Comparison of ENCODE assay signal across 1 cellular context in the genomic region with DNA sequence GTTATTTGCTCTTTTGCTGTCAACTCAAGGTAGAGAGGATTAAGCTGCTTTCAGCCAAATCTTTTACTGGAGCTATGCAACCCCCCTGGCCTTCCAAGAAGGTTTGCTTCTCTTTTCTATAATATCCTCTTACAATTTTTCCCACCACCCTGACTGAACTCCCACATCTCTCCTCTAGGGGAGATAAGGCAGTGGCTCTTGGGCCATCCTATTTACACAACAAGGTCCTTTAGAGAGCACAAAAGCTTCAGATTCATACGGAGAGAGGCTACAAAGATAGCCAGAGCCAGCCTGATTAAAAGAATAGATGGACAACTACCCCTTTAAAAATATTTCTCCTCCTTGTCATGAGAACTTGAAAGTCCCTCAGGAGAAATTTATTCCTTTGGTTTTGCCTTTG.
TF ChIP-seq lines count a peak whose summit lies in the region.

No MANE protein-coding gene starts in this region.

TF ChIP-seq in HepG2, 621 proteins besides CTCF, POLR2A, EP300 and RAD21:
- TF ChIP-seq, protein P1, sequence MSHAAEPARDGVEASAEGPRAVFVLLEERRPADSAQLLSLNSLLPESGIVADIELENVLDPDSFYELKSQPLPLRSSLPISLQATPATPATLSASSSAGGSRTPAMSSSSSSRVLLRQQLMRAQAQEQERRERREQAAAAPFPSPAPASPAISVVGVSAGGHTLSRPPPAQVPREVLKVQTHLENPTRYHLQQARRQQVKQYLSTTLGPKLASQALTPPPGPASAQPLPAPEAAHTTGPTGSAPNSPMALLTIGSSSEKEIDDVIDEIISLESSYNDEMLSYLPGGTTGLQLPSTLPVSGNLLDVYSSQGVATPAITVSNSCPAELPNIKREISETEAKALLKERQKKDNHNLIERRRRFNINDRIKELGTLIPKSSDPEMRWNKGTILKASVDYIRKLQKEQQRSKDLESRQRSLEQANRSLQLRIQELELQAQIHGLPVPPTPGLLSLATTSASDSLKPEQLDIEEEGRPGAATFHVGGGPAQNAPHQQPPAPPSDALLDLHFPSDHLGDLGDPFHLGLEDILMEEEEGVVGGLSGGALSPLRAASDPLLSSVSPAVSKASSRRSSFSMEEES (CRISPR knock-in tag; IDR thresholded peaks at IDR 0.05), result no peak
- TF ChIP-seq, protein P2, sequence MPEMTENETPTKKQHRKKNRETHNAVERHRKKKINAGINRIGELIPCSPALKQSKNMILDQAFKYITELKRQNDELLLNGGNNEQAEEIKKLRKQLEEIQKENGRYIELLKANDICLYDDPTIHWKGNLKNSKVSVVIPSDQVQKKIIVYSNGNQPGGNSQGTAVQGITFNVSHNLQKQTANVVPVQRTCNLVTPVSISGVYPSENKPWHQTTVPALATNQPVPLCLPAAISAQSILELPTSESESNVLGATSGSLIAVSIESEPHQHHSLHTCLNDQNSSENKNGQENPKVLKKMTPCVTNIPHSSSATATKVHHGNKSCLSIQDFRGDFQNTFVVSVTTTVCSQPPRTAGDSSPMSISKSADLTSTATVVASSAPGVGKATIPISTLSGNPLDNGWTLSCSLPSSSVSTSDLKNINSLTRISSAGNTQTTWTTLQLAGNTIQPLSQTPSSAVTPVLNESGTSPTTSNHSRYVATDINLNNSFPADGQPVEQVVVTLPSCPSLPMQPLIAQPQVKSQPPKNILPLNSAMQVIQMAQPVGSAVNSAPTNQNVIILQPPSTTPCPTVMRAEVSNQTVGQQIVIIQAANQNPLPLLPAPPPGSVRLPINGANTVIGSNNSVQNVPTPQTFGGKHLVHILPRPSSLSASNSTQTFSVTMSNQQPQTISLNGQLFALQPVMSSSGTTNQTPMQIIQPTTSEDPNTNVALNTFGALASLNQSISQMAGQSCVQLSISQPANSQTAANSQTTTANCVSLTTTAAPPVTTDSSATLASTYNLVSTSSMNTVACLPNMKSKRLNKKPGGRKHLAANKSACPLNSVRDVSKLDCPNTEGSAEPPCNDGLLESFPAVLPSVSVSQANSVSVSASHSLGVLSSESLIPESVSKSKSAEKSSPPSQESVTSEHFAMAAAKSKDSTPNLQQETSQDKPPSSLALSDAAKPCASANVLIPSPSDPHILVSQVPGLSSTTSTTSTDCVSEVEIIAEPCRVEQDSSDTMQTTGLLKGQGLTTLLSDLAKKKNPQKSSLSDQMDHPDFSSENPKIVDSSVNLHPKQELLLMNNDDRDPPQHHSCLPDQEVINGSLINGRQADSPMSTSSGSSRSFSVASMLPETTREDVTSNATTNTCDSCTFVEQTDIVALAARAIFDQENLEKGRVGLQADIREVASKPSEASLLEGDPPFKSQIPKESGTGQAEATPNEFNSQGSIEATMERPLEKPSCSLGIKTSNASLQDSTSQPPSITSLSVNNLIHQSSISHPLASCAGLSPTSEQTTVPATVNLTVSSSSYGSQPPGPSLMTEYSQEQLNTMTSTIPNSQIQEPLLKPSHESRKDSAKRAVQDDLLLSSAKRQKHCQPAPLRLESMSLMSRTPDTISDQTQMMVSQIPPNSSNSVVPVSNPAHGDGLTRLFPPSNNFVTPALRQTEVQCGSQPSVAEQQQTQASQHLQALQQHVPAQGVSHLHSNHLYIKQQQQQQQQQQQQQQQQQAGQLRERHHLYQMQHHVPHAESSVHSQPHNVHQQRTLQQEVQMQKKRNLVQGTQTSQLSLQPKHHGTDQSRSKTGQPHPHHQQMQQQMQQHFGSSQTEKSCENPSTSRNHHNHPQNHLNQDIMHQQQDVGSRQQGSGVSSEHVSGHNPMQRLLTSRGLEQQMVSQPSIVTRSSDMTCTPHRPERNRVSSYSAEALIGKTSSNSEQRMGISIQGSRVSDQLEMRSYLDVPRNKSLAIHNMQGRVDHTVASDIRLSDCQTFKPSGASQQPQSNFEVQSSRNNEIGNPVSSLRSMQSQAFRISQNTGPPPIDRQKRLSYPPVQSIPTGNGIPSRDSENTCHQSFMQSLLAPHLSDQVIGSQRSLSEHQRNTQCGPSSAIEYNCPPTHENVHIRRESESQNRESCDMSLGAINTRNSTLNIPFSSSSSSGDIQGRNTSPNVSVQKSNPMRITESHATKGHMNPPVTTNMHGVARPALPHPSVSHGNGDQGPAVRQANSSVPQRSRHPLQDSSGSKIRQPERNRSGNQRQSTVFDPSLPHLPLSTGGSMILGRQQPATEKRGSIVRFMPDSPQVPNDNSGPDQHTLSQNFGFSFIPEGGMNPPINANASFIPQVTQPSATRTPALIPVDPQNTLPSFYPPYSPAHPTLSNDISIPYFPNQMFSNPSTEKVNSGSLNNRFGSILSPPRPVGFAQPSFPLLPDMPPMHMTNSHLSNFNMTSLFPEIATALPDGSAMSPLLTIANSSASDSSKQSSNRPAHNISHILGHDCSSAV (CRISPR knock-in tag; IDR thresholded peaks at IDR 0.05; ENCODE audit: borderline replicate concordance), result no peak
- TF ChIP-seq KAT8 (CRISPR knock-in tag; IDR thresholded peaks at IDR 0.05) (no peak), MYNN (CRISPR knock-in tag; IDR thresholded peaks at IDR 0.05; ENCODE audit: low read depth) (no peak), AKAP8 (CRISPR knock-in tag; IDR thresholded peaks at IDR 0.05) (no peak), FOXA3 (CRISPR knock-in tag; IDR thresholded peaks at IDR 0.05) (no peak), FOXP1 (IDR thresholded peaks at IDR 0.05) (no peak), FOXP1 (CRISPR knock-in tag; IDR thresholded peaks at IDR 0.05) (no peak), MAZ (IDR thresholded peaks at IDR 0.05; ENCODE audit: borderline replicate concordance, low read depth, low read length) (no peak), MAZ (CRISPR knock-in tag; IDR thresholded peaks at IDR 0.05; ENCODE audit: low read depth) (no peak), KLF16 (CRISPR knock-in tag; IDR thresholded peaks at IDR 0.05) (no peak)
- TF ChIP-seq, protein P3, sequence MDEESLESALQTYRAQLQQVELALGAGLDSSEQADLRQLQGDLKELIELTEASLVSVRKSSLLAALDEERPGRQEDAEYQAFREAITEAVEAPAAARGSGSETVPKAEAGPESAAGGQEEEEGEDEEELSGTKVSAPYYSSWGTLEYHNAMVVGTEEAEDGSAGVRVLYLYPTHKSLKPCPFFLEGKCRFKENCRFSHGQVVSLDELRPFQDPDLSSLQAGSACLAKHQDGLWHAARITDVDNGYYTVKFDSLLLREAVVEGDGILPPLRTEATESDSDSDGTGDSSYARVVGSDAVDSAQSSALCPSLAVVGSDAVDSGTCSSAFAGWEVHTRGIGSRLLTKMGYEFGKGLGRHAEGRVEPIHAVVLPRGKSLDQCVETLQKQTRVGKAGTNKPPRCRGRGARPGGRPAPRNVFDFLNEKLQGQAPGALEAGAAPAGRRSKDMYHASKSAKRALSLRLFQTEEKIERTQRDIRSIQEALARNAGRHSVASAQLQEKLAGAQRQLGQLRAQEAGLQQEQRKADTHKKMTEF (CRISPR knock-in tag; IDR thresholded peaks at IDR 0.05), result no peak
- TF ChIP-seq, protein P4, sequence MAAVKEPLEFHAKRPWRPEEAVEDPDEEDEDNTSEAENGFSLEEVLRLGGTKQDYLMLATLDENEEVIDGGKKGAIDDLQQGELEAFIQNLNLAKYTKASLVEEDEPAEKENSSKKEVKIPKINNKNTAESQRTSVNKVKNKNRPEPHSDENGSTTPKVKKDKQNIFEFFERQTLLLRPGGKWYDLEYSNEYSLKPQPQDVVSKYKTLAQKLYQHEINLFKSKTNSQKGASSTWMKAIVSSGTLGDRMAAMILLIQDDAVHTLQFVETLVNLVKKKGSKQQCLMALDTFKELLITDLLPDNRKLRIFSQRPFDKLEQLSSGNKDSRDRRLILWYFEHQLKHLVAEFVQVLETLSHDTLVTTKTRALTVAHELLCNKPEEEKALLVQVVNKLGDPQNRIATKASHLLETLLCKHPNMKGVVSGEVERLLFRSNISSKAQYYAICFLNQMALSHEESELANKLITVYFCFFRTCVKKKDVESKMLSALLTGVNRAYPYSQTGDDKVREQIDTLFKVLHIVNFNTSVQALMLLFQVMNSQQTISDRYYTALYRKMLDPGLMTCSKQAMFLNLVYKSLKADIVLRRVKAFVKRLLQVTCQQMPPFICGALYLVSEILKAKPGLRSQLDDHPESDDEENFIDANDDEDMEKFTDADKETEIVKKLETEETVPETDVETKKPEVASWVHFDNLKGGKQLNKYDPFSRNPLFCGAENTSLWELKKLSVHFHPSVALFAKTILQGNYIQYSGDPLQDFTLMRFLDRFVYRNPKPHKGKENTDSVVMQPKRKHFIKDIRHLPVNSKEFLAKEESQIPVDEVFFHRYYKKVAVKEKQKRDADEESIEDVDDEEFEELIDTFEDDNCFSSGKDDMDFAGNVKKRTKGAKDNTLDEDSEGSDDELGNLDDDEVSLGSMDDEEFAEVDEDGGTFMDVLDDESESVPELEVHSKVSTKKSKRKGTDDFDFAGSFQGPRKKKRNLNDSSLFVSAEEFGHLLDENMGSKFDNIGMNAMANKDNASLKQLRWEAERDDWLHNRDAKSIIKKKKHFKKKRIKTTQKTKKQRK (IDR thresholded peaks at IDR 0.05; ENCODE audit: low read length), result no peak
- TF ChIP-seq, protein P5, sequence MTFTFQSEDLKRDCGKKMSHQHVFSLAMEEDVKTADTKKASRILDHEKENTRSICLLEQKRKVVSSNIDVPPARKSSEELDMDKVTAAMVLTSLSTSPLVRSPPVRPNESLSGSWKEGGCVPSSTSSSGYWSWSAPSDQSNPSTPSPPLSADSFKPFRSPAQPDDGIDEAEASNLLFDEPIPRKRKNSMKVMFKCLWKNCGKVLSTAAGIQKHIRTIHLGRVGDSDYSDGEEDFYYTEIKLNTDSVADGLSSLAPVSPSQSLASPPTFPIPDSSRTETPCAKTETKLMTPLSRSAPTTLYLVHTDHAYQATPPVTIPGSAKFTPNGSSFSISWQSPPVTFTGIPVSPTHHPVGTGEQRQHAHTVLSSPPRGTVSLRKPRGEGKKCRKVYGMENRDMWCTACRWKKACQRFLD (CRISPR knock-in tag; IDR thresholded peaks at IDR 0.05; ENCODE audit: borderline replicate concordance), result no peak
TF ChIP-seq in HepG2: peak in this region for 0.
